ENCODE assay signal across 9 cellular contexts in genomic region chr6:43120938-43121913, GRCh38. TPM values are rescaled to one million over a fixed set of nuclear protein-coding genes. Genes with fewer than 3 reads are reported as not detected.
DNase-seq lines count a peak whose midpoint lies in the region; ATAC-seq and TF ChIP-seq lines count a peak whose summit lies in the region.
"Had no signal": no experiment of that assay in that cellular context is flagged by ENCODE, and none has a peak within 500 bp of the region (broad histone marks: within the 10 kb centered on the region; RNA-seq: fewer than 3 reads in every experiment).

No MANE protein-coding gene starts in this region.

- peaks cover 8% of the 10 kb centered on the region; the same call in 1 of the 2 replicates for H3K36me3 ChIP-seq in BLaER1

- H3K9me3 ChIP-seq in BLaER1 = no peaks in the 10 kb centered on the region

- TF ChIP-seq CTCF in osteocyte (IDR thresholded peaks at IDR 0.05) = no peak

- H3K27me3 Mint-ChIP-seq in osteocyte (ENCODE audit: unreplicated experiment) = no peaks in the 10 kb centered on the region
- H3K27me3 Mint-ChIP-seq in activated naive CD8-positive, alpha-beta T cell treated with anti-CD3 and anti-CD28 coated beads, Interleukin-2, amount 50 U/mL, for 24 hours = no peaks in the 10 kb centered on the region
- H3K27me3 Mint-ChIP-seq: activated CD8-positive, alpha-beta T cell treated with anti-CD3 and anti-CD28 coated beads for 36 hours had no signal

- H3K27ac Mint-ChIP-seq in osteocyte (ENCODE audit: unreplicated experiment) = peak overlapping the region; percentile 93
- H3K27ac Mint-ChIP-seq in activated naive CD8-positive, alpha-beta T cell treated with anti-CD3 and anti-CD28 coated beads, Interleukin-2, amount 50 U/mL, for 24 hours = no peak overlapping the region
- H3K27ac Mint-ChIP-seq: activated CD8-positive, alpha-beta T cell treated with anti-CD3 and anti-CD28 coated beads for 36 hours had no signal

- H3K36me3 Mint-ChIP-seq in osteocyte (ENCODE audit: unreplicated experiment) = peaks cover 4% of the 10 kb centered on the region
- no peaks in the 10 kb centered on the region for H3K36me3 Mint-ChIP-seq in activated naive CD8-positive, alpha-beta T cell treated with anti-CD3 and anti-CD28 coated beads, Interleukin-2, amount 50 U/mL, for 24 hours (ENCODE audit: low read depth)

- H3K4me3 Mint-ChIP-seq in osteocyte (ENCODE audit: unreplicated experiment) = peak overlapping the region; percentile 17
- H3K4me3 Mint-ChIP-seq in activated naive CD8-positive, alpha-beta T cell treated with anti-CD3 and anti-CD28 coated beads, Interleukin-2, amount 50 U/mL, for 24 hours = no peak overlapping the region
- H3K4me3 Mint-ChIP-seq: activated CD8-positive, alpha-beta T cell treated with anti-CD3 and anti-CD28 coated beads for 36 hours had no signal

- H3K4me3 ChIP-seq in BLaER1 = no peak overlapping the region

- H3K9ac ChIP-seq in BLaER1 = peak overlapping the region; percentile 3; the same call in 1 of the 2 replicates

- H3K4me2 ChIP-seq in BLaER1 = peak overlapping the region; percentile 49

- peak; percentile 39 for DNase-seq in RKO (ENCODE audit: low spot score)
- peak; percentile 99 for DNase-seq in fibroblast of peridontal ligament (ENCODE audit: extremely low read depth)
- peak; percentile 93 for DNase-seq in osteocyte (ENCODE audit: extremely low spot score, unreplicated experiment)
- DNase-seq in NCI-H146 treated with DMSO at 0.1 percent for 48 hours (lab: John Stamatoyannopoulos, UW; ENCODE audit: unreplicated experiment) = no peak
- no peak for DNase-seq in activated naive CD8-positive, alpha-beta T cell treated with anti-CD3 and anti-CD28 coated beads, Interleukin-2, amount 50 U/mL, for 24 hours
- DNase-seq: activated CD8-positive, alpha-beta T cell treated with anti-CD3 and anti-CD28 coated beads for 36 hours had no signal

- H3K27me3 ChIP-seq in BLaER1 = no peaks in the 10 kb centered on the region

- H3K9me3 Mint-ChIP-seq in osteocyte (ENCODE audit: unreplicated experiment) = no peaks in the 10 kb centered on the region
- no peaks in the 10 kb centered on the region for H3K9me3 Mint-ChIP-seq in activated naive CD8-positive, alpha-beta T cell treated with anti-CD3 and anti-CD28 coated beads, Interleukin-2, amount 50 U/mL, for 24 hours
- H3K9me3 Mint-ChIP-seq: activated CD8-positive, alpha-beta T cell treated with anti-CD3 and anti-CD28 coated beads for 36 hours had no signal

- H3K4me1 Mint-ChIP-seq in osteocyte (ENCODE audit: unreplicated experiment) = peaks cover 72% of the 10 kb centered on the region
- H3K4me1 Mint-ChIP-seq in activated naive CD8-positive, alpha-beta T cell treated with anti-CD3 and anti-CD28 coated beads, Interleukin-2, amount 50 U/mL, for 24 hours = no peaks in the 10 kb centered on the region

- peak overlapping the region; percentile 24 for H3K27ac ChIP-seq in BLaER1

- ATAC-seq in GM21723 (IDR thresholded peaks at IDR 0.05; ENCODE audit: unreplicated experiment) (no peak), HG03045 (IDR thresholded peaks at IDR 0.05; ENCODE audit: unreplicated experiment) (no peak)
- no peak for ATAC-seq in activated naive CD8-positive, alpha-beta T cell treated with anti-CD3 and anti-CD28 coated beads, Interleukin-2, amount 50 U/mL, for 24 hours
- ATAC-seq: activated CD8-positive, alpha-beta T cell treated with anti-CD3 and anti-CD28 coated beads for 36 hours had no signal

- peaks cover 76% of the 10 kb centered on the region for H4K20me1 ChIP-seq in BLaER1

- H3K4me1 ChIP-seq in BLaER1 = peaks cover 38% of the 10 kb centered on the region

RNA-seq across cellular contexts. Expression of gene PTK7, which starts 45.1 kb away (rescaled TPM):
- 183 and 189 TPM in 2 replicates for total RNA-seq in osteocyte

RNA-seq across cellular contexts. Expression of gene SRF, which starts 49.8 kb away (rescaled TPM):
- total RNA-seq in osteocyte = 29.8 and 32.5 TPM in 2 replicates

Comparison
In these comparisons a context has a peak if more than half of its experiments do, and no peak if none do; other contexts are left out.
1. DNase-seq: peak in RKO (single experiment), fibroblast of peridontal ligament (single experiment) and osteocyte (single experiment); none in NCI-H146 treated with DMSO at 0.1 percent for 48 hours (single experiment) and activated naive CD8-positive, alpha-beta T cell treated with anti-CD3 and anti-CD28 coated beads, Interleukin-2, amount 50 U/mL, for 24 hours (single experiment).